In genomic region chr5:72816297-72817075, GRCh38 we compare ENCODE assay signal across 8 cellular contexts. TPM values are rescaled to one million over a fixed set of nuclear protein-coding genes. Genes with fewer than 3 reads are reported as not detected.
DNase-seq lines count a peak whose midpoint lies in the region; ATAC-seq and TF ChIP-seq lines count a peak whose summit lies in the region.

TSS of gene TNPO1 (plus strand) at chr5:72816661. CDS start at chr5:72816738, 77 bp downstream.

- CTCF ChIA-PET in RWPE1 (lab: Yijun Ruan, JAX) = interaction anchor here (1.2 to 1.4 kb wide), 3 partner anchors 33 to 382 kb away, joined by 3 to 6 read pairs (median 4); no protein-coding TSS in a partner anchor

- peak within 1 kb of the TSS; percentile 89 for H2AFZ ChIP-seq in DND-41 (ENCODE audit: low read depth, low read length)

- peak within 1 kb of the TSS; percentile 56 to 89 for H3K4me3 ChIP-seq in DND-41 (ENCODE audit: low read depth in 1 of 2, low read length in 2 of 2)

- no peaks in the 10 kb centered on the region for H4K20me1 ChIP-seq in DND-41 (ENCODE audit: insufficient read depth, low read length)

- H3K27ac Mint-ChIP-seq in natural killer cell = peak within 1 kb of the TSS; percentile 91 to 96

- peak within 1 kb of the TSS; percentile 72 for H3K9ac ChIP-seq in DND-41 (ENCODE audit: low read depth, low read length)

- peak within 1 kb of the TSS; percentile 80 for H3K4me2 ChIP-seq in DND-41 (ENCODE audit: insufficient read depth, low read length)

- H3K27ac ChIP-seq in DND-41 (ENCODE audit: low read length) = peak within 1 kb of the TSS; percentile 45
- peak within 1 kb of the TSS; percentile 99 for H3K27ac ChIP-seq in RWPE1

- no peaks in the 10 kb centered on the region for H3K9me3 Mint-ChIP-seq in natural killer cell

- peak; percentile 68 for DNase-seq in DND-41
- DNase-seq in KBM-7 = peak; percentile 93
- DNase-seq in RWPE1 (ENCODE audit: low spot score) = peak; percentile 90
- DNase-seq in activated T-helper 9 cell treated with anti-CD3 and anti-CD28 coated beads, Interleukin-2, amount 50 U/mL, for 16 hours (ENCODE audit: low read depth) = peak; percentile 79
- DNase-seq in fibroblast of peridontal ligament (ENCODE audit: extremely low read depth) = peak; percentile 91
- peak; percentile 92 for DNase-seq in natural killer cell
- DNase-seq in stimulated activated naive CD4-positive, alpha-beta T cell (lab: John Stamatoyannopoulos, UW) = peak; percentile 68 to 83 (median 78)

- H3K27me3 Mint-ChIP-seq in natural killer cell (ENCODE audit: low read depth in 2 of 2) = peaks cover 11 to 17% of the 10 kb centered on the region in 2 donors

- peaks cover 18 to 22% of the 10 kb centered on the region in 2 donors for H3K4me1 Mint-ChIP-seq in natural killer cell

- H3K36me3 ChIP-seq in DND-41 (ENCODE audit: insufficient read depth, low read length) = no peaks in the 10 kb centered on the region

- peak within 1 kb of the TSS; percentile 95 for H3K4me3 Mint-ChIP-seq in natural killer cell

- H3K9me3 ChIP-seq in DND-41 (ENCODE audit: insufficient read depth, low read length, severe bottlenecking) = no peaks in the 10 kb centered on the region

- POLR2A ChIA-PET in RWPE1 (lab: Yijun Ruan, JAX; ENCODE audit: low non-redundant PET) = interaction anchor here (1.4 kb wide), 1 partner anchor 33 kb away, joined by 4 read pairs; no protein-coding TSS in a partner anchor

- H3K79me2 ChIP-seq in DND-41 (ENCODE audit: insufficient read depth, low read length) = no peaks in the 10 kb centered on the region; the same call in 1 of the 2 replicates

- intact Hi-C loops in natural killer cell (cut with micrococcal nuclease) = loop anchor here (1.0 to 5.0 kb wide), 2 partner anchors 32 to 141 kb away; partner anchors contain the start of gene FCHO2

- in situ Hi-C loops in KBM-7 (cut with MboI; ENCODE audit: low pct_unique_long_range_greater_than_20kb, low sequenced_read_pairs) = no loop called here

- H3K27me3 ChIP-seq in DND-41 (ENCODE audit: insufficient read depth, low read length, poor library complexity) = peaks cover 46% of the 10 kb centered on the region

- TF ChIP-seq CTCF in DND-41 (IDR thresholded peaks at IDR 0.05; ENCODE audit: borderline replicate concordance, extremely low read depth, low read length, poor library complexity, severe bottlenecking) (no peak), RWPE1 (conservative IDR thresholded peaks at IDR 0.05; ENCODE audit: low read depth) (no peak), natural killer cell (IDR thresholded peaks at IDR 0.05) (no peak)

- no peaks in the 10 kb centered on the region for H3K36me3 Mint-ChIP-seq in natural killer cell

- peaks cover 26% of the 10 kb centered on the region for H3K4me1 ChIP-seq in DND-41 (ENCODE audit: insufficient read depth, low read length)

- ATAC-seq in DND-41 (ENCODE audit: insufficient read depth, low read depth) = peak; percentile 86
- ATAC-seq in GM21723 (IDR thresholded peaks at IDR 0.05; ENCODE audit: unreplicated experiment) = peak; percentile 80
- peak; percentile 80 to 92 (median 85) for ATAC-seq in natural killer cell

RNA-seq across cellular contexts. Expression of gene TNPO1, which starts in this region (rescaled TPM):
- 10 to 100 TPM; 64.9 to 98.3 (median 97.6) TPM for total RNA-seq in natural killer cell

Comparison
In these comparisons a context has a peak if more than half of its experiments do, and no peak if none do; other contexts are left out.
1. Peak in every context shown above with its lines: DNase-seq, ATAC-seq, H3K4me3 ChIP-seq and H3K27ac ChIP-seq.